In the genomic region with DNA sequence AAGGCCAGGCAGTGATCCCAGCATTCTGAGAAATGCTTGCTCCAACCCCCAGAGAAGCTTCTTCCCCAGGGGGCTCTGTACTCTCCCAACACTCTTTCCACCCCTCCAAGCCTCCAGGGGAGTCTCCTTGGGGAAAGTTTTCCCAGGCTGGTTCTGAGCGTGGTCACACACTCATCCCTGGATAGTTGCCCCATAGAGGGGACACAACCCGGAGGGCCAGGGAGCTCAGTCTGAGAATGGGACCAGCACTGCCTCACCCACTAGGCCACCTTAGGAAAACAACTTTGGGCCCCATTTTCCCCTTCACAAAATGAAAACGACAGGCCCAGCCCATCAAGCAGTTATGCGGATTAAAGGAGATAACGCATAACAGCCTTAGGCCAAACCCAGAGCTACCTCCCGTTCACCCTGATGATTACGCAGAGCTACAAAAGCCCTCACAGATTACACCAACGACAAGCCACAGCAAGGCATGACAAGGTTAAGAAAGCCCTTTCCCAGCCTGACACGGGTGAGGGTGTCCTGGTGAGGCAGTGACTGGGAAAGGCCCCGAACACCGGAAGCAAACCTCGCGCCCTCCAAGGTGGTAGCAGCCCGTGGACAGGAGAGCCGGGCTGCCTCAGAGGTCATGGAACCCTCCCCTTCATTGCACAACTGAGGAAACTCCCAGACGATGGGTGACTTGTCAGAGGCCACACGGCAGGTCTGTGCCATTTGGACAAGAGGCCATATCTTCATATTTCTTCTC, we compare ENCODE assay signal across 1 cellular context.
TF ChIP-seq lines count a peak whose summit lies in the region.

No MANE protein-coding gene starts in this region.

TF ChIP-seq in K562, 482 proteins besides CTCF, POLR2A, EP300 and RAD21 (continued from another document and continues in another):
- TF ChIP-seq, protein P1, sequence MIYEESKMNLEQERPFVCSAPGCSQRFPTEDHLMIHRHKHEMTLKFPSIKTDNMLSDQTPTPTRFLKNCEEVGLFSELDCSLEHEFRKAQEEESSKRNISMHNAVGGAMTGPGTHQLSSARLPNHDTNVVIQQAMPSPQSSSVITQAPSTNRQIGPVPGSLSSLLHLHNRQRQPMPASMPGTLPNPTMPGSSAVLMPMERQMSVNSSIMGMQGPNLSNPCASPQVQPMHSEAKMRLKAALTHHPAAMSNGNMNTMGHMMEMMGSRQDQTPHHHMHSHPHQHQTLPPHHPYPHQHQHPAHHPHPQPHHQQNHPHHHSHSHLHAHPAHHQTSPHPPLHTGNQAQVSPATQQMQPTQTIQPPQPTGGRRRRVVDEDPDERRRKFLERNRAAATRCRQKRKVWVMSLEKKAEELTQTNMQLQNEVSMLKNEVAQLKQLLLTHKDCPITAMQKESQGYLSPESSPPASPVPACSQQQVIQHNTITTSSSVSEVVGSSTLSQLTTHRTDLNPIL (CRISPR knock-in tag; IDR thresholded peaks at IDR 0.05) = peak; percentile 26; the same call in 1 of the 2 replicates
- TF ChIP-seq PML (IDR thresholded peaks at IDR 0.05; ENCODE audit: low read length) (no peak), PHF20 (IDR thresholded peaks at IDR 0.05; ENCODE audit: partially characterized antibody) (peak; percentile 26), CREM (IDR thresholded peaks at IDR 0.05; ENCODE audit: low read depth) (peak; percentile 77), TEAD2 (tag; IDR thresholded peaks at IDR 0.05) (peak; percentile 90), ATF1 (CRISPR knock-in tag; IDR thresholded peaks at IDR 0.05) (no peak), ATF1 (tag; IDR thresholded peaks at IDR 0.05) (peak; percentile 81), ZSCAN29 (IDR thresholded peaks at IDR 0.05) (peak; percentile 79), SIRT6 (IDR thresholded peaks at IDR 0.05; ENCODE audit: low read depth, low read length) (no peak), ZNF766 (CRISPR knock-in tag; conservative IDR thresholded peaks at IDR 0.05) (peak; percentile 88), RAD51 (IDR thresholded peaks at IDR 0.05; ENCODE audit: borderline replicate concordance, low read depth) (0 out of 2 replicates have a peak, but pooled peaks have one; percentile 8), ZBTB17 (CRISPR knock-in tag; IDR thresholded peaks at IDR 0.05) (peak; percentile 80), PHB (CRISPR knock-in tag; IDR thresholded peaks at IDR 0.05) (peak; percentile 38; the same call in 1 of the 2 replicates), FOXJ2 (tag; IDR thresholded peaks at IDR 0.05) (no peak; the same call in 1 of the 2 replicates), TSC22D4 (tag; IDR thresholded peaks at IDR 0.05) (no peak), PHTF2 (CRISPR knock-in tag; IDR thresholded peaks at IDR 0.05) (0 out of 2 replicates have a peak, but pooled peaks have one; percentile 6), HNRNPUL1 (IDR thresholded peaks at IDR 0.05; ENCODE audit: low read length) (no peak), ARID1B (IDR thresholded peaks at IDR 0.05) (peak; percentile 76), HIVEP1 (CRISPR knock-in tag; IDR thresholded peaks at IDR 0.05) (peak; percentile 41; the same call in 1 of the 2 replicates), FOXA3 (CRISPR knock-in tag; conservative IDR thresholded peaks at IDR 0.05 in 1 of 2, IDR thresholded peaks at IDR 0.05 in 1 of 2) (peak in 1 of 2 experiments; percentile 25; a peak in 1 of 4 replicates), ZNF23 (CRISPR knock-in tag; IDR thresholded peaks at IDR 0.05) (peak; percentile 50; the same call in 1 of the 2 replicates), ADNP (tag; IDR thresholded peaks at IDR 0.05) (peak; percentile 30; the same call in 1 of the 2 replicates), TAF9B (IDR thresholded peaks at IDR 0.05; ENCODE audit: partially characterized antibody) (peak; percentile 55), HDAC6 (IDR thresholded peaks at IDR 0.05; ENCODE audit: low read depth, low read length) (no peak), MIER1 (IDR thresholded peaks at IDR 0.05; ENCODE audit: low read depth) (no peak), TCF3 (CRISPR knock-in tag; IDR thresholded peaks at IDR 0.05) (peak; percentile 50; the same call in 1 of the 2 replicates), NR4A1 (CRISPR knock-in tag; IDR thresholded peaks at IDR 0.05) (peak; percentile 95; the same call in 1 of the 2 replicates), NR4A1 (tag; IDR thresholded peaks at IDR 0.05) (peak; percentile 94), MECOM (CRISPR knock-in tag; IDR thresholded peaks at IDR 0.05) (peak; percentile 52), ATF7 (IDR thresholded peaks at IDR 0.05) (peak; percentile 46; the same call in 1 of the 2 replicates), TARDBP (IDR thresholded peaks at IDR 0.05) (0 out of 2 replicates have a peak, but pooled peaks have one; percentile 34), ZNF699 (CRISPR knock-in tag; IDR thresholded peaks at IDR 0.05; ENCODE audit: insufficient replicate concordance) (no peak), XRCC4 (IDR thresholded peaks at IDR 0.05; ENCODE audit: extremely low read depth, insufficient read depth, insufficient read length) (no peak), ZNF41 (CRISPR knock-in tag; conservative IDR thresholded peaks at IDR 0.05) (peak; percentile 76), HDAC2 (IDR thresholded peaks at IDR 0.05) (no peak), HLTF (IDR thresholded peaks at IDR 0.05) (no peak), POLR2AphosphoS5 (IDR thresholded peaks at IDR 0.05; ENCODE audit: control insufficient read depth, insufficient read depth, low read depth, low read length) (0 out of 2 replicates have a peak, but pooled peaks have one; percentile 46), SP2 (IDR thresholded peaks at IDR 0.05; ENCODE audit: extremely low read depth, low read depth, low read length, poor library complexity, severe bottlenecking) (no peak), PHF8 (IDR thresholded peaks at IDR 0.05; ENCODE audit: borderline replicate concordance, low read length) (peak; percentile 44; the same call in 1 of the 2 replicates), POLR2B (IDR thresholded peaks at IDR 0.05; ENCODE audit: low read depth, partially characterized antibody) (no peak), TFAM (CRISPR knock-in tag; conservative IDR thresholded peaks at IDR 0.05) (no peak), ARHGAP35 (IDR thresholded peaks at IDR 0.05; ENCODE audit: partially characterized antibody) (no peak)
- TF ChIP-seq, protein P2, sequence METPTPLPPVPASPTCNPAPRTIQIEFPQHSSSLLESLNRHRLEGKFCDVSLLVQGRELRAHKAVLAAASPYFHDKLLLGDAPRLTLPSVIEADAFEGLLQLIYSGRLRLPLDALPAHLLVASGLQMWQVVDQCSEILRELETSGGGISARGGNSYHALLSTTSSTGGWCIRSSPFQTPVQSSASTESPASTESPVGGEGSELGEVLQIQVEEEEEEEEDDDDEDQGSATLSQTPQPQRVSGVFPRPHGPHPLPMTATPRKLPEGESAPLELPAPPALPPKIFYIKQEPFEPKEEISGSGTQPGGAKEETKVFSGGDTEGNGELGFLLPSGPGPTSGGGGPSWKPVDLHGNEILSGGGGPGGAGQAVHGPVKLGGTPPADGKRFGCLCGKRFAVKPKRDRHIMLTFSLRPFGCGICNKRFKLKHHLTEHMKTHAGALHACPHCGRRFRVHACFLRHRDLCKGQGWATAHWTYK (CRISPR knock-in tag; IDR thresholded peaks at IDR 0.05) = peak; percentile 83; the same call in 1 of the 2 replicates
- TF ChIP-seq, protein P3, sequence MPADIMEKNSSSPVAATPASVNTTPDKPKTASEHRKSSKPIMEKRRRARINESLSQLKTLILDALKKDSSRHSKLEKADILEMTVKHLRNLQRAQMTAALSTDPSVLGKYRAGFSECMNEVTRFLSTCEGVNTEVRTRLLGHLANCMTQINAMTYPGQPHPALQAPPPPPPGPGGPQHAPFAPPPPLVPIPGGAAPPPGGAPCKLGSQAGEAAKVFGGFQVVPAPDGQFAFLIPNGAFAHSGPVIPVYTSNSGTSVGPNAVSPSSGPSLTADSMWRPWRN (IDR thresholded peaks at IDR 0.05; ENCODE audit: low read depth) = no peak
- TF ChIP-seq, protein P4, sequence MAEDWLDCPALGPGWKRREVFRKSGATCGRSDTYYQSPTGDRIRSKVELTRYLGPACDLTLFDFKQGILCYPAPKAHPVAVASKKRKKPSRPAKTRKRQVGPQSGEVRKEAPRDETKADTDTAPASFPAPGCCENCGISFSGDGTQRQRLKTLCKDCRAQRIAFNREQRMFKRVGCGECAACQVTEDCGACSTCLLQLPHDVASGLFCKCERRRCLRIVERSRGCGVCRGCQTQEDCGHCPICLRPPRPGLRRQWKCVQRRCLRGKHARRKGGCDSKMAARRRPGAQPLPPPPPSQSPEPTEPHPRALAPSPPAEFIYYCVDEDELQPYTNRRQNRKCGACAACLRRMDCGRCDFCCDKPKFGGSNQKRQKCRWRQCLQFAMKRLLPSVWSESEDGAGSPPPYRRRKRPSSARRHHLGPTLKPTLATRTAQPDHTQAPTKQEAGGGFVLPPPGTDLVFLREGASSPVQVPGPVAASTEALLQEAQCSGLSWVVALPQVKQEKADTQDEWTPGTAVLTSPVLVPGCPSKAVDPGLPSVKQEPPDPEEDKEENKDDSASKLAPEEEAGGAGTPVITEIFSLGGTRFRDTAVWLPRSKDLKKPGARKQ (CRISPR knock-in tag; IDR thresholded peaks at IDR 0.05) = no peak
- TF ChIP-seq, protein P5, sequence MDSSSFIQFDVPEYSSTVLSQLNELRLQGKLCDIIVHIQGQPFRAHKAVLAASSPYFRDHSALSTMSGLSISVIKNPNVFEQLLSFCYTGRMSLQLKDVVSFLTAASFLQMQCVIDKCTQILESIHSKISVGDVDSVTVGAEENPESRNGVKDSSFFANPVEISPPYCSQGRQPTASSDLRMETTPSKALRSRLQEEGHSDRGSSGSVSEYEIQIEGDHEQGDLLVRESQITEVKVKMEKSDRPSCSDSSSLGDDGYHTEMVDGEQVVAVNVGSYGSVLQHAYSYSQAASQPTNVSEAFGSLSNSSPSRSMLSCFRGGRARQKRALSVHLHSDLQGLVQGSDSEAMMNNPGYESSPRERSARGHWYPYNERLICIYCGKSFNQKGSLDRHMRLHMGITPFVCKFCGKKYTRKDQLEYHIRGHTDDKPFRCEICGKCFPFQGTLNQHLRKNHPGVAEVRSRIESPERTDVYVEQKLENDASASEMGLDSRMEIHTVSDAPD (CRISPR knock-in tag; IDR thresholded peaks at IDR 0.05) = no peak
- TF ChIP-seq, protein P6, sequence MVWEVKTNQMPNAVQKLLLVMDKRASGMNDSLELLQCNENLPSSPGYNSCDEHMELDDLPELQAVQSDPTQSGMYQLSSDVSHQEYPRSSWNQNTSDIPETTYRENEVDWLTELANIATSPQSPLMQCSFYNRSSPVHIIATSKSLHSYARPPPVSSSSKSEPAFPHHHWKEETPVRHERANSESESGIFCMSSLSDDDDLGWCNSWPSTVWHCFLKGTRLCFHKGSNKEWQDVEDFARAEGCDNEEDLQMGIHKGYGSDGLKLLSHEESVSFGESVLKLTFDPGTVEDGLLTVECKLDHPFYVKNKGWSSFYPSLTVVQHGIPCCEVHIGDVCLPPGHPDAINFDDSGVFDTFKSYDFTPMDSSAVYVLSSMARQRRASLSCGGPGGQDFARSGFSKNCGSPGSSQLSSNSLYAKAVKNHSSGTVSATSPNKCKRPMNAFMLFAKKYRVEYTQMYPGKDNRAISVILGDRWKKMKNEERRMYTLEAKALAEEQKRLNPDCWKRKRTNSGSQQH (CRISPR knock-in tag; IDR thresholded peaks at IDR 0.05) = no peak
- TF ChIP-seq, protein P7, sequence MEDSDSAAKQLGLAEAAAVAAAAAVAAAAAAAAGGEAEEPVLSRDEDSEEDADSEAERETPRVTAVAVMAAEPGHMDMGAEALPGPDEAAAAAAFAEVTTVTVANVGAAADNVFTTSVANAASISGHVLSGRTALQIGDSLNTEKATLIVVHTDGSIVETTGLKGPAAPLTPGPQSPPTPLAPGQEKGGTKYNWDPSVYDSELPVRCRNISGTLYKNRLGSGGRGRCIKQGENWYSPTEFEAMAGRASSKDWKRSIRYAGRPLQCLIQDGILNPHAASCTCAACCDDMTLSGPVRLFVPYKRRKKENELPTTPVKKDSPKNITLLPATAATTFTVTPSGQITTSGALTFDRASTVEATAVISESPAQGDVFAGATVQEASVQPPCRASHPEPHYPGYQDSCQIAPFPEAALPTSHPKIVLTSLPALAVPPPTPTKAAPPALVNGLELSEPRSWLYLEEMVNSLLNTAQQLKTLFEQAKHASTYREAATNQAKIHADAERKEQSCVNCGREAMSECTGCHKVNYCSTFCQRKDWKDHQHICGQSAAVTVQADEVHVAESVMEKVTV (CRISPR knock-in tag; IDR thresholded peaks at IDR 0.05) = peak; percentile 28; the same call in 1 of the 2 replicates
- TF ChIP-seq, protein P8, sequence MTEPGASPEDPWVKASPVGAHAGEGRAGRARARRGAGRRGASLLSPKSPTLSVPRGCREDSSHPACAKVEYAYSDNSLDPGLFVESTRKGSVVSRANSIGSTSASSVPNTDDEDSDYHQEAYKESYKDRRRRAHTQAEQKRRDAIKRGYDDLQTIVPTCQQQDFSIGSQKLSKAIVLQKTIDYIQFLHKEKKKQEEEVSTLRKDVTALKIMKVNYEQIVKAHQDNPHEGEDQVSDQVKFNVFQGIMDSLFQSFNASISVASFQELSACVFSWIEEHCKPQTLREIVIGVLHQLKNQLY (CRISPR knock-in tag; conservative IDR thresholded peaks at IDR 0.05) = no peak
- TF ChIP-seq, protein P9, sequence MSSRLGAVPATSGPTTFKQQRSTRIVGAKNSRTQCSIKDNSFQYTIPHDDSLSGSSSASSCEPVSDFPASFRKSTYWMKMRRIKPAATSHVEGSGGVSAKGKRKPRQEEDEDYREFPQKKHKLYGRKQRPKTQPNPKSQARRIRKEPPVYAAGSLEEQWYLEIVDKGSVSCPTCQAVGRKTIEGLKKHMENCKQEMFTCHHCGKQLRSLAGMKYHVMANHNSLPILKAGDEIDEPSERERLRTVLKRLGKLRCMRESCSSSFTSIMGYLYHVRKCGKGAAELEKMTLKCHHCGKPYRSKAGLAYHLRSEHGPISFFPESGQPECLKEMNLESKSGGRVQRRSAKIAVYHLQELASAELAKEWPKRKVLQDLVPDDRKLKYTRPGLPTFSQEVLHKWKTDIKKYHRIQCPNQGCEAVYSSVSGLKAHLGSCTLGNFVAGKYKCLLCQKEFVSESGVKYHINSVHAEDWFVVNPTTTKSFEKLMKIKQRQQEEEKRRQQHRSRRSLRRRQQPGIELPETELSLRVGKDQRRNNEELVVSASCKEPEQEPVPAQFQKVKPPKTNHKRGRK (tag; IDR thresholded peaks at IDR 0.05) = no peak
- TF ChIP-seq, protein P10, sequence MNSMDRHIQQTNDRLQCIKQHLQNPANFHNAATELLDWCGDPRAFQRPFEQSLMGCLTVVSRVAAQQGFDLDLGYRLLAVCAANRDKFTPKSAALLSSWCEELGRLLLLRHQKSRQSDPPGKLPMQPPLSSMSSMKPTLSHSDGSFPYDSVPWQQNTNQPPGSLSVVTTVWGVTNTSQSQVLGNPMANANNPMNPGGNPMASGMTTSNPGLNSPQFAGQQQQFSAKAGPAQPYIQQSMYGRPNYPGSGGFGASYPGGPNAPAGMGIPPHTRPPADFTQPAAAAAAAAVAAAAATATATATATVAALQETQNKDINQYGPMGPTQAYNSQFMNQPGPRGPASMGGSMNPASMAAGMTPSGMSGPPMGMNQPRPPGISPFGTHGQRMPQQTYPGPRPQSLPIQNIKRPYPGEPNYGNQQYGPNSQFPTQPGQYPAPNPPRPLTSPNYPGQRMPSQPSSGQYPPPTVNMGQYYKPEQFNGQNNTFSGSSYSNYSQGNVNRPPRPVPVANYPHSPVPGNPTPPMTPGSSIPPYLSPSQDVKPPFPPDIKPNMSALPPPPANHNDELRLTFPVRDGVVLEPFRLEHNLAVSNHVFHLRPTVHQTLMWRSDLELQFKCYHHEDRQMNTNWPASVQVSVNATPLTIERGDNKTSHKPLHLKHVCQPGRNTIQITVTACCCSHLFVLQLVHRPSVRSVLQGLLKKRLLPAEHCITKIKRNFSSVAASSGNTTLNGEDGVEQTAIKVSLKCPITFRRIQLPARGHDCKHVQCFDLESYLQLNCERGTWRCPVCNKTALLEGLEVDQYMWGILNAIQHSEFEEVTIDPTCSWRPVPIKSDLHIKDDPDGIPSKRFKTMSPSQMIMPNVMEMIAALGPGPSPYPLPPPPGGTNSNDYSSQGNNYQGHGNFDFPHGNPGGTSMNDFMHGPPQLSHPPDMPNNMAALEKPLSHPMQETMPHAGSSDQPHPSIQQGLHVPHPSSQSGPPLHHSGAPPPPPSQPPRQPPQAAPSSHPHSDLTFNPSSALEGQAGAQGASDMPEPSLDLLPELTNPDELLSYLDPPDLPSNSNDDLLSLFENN (IDR thresholded peaks at IDR 0.05; ENCODE audit: low read depth in 2 of 2, low read length in 2 of 2) = no peak
